1 cellular context compared by ENCODE assay signal in genomic region chr12:104342635-104343249, GRCh38.
TF ChIP-seq lines count a peak whose summit lies in the region.

No MANE protein-coding gene starts in this region.

TF ChIP-seq in WTC11, 78 proteins besides CTCF, POLR2A, EP300 and RAD21 (continued from another document):
- TF ChIP-seq ERG (CRISPR knock-in tag; IDR thresholded peaks at IDR 0.05) (no peak), CREM (CRISPR knock-in tag; IDR thresholded peaks at IDR 0.05) (no peak), ZMAT4 (CRISPR knock-in tag; IDR thresholded peaks at IDR 0.05) (no peak), ZNF219 (CRISPR knock-in tag; IDR thresholded peaks at IDR 0.05; ENCODE audit: borderline replicate concordance) (no peak)
